ENCODE assay signal across 6 cellular contexts in the genomic region with DNA sequence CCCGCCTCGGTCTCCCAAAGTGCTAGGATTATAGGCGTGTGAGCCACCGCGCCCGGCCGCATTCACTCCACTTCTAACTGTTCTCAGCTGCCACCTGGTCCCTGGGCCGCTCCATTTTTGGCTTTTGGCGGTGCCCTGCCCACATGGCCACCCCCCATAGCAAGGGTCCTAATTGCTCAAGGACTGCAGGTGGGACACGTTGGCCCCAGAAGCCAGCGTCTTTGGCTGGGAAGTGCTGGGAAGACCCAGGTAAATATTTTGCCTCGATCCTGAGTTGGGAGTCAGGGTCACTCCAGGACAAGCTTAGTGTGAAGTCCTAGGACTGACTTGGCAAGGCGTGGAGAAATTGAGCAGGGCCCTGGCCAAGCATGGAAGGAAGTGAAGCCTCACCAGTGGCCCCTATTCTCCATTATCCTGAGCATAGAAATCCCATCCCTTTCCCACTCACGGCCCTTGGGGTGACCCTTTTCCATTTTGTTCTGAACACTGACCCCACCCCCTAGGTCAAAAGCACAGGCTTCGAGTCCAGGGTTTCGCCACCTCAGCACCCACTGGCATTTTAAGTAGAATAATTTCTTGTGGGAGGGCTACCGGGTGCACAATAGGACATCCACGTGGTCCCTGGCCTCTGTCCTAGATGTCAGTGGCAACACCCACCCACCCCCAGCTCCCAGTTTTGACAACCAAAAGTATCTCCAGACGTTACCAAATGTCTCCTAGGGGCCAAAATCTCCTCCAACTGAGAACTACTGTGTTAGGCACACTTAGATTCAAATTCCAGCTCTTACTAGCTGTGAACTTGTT. TPM values are rescaled to one million over a fixed set of nuclear protein-coding genes. Genes with fewer than 3 reads are reported as not detected.
DNase-seq lines count a peak whose midpoint lies in the region; ATAC-seq and TF ChIP-seq lines count a peak whose summit lies in the region.

No MANE protein-coding gene starts in this region.

- H3K4me1 ChIP-seq in esophagus muscularis mucosa (peaks cover 40 to 57% (median 45%) of the 10 kb centered on the region in 4 donors), stomach smooth muscle (ENCODE audit: control insufficient read depth, insufficient read depth, low read length) (peaks cover 44% of the 10 kb centered on the region)

- H3K27me3 Mint-ChIP-seq in T-helper 2 cell treated with Interferon-gamma antibody and Interleukin-4, amounts not matched to agents 5 μg/mL and 100 μg/mL, for 36 hours (ENCODE audit: low read depth), result peaks cover 5% of the 10 kb centered on the region

- H3K36me3 ChIP-seq in esophagus muscularis mucosa (peaks cover 0 to 13% (median 7%) of the 10 kb centered on the region in 4 donors), stomach smooth muscle (ENCODE audit: control insufficient read depth in 2 of 2, insufficient read depth in 2 of 2, low read length in 2 of 2) (peaks cover 1 to 3% of the 10 kb centered on the region in 2 donors)

- TF ChIP-seq POLR2A in esophagus muscularis mucosa (IDR thresholded peaks at IDR 0.05; ENCODE audit: low read depth), result no peak

- 77% methylated on average over 17 of the region's 19 CpGs for WGBS in esophagus muscularis mucosa

- H3K9me3 ChIP-seq in esophagus muscularis mucosa (no peaks in the 10 kb centered on the region), stomach smooth muscle (ENCODE audit: control insufficient read depth in 2 of 2, low read length in 2 of 2) (no peaks in the 10 kb centered on the region)

- ATAC-seq in GM21515 (IDR thresholded peaks at IDR 0.05; ENCODE audit: unreplicated experiment), result no peak
- ATAC-seq in GM21390 (IDR thresholded peaks at IDR 0.05; ENCODE audit: unreplicated experiment), result no peak

- H3K27ac ChIP-seq in esophagus muscularis mucosa (replicated peaks in 1 of 4), result peak overlapping the region; percentile 99 to 100 (median 100)
- H3K27ac ChIP-seq in stomach smooth muscle (ENCODE audit: low read length), result peak overlapping the region; percentile 99

- no peak overlapping the region for H3K4me3 ChIP-seq in esophagus muscularis mucosa
- no peak overlapping the region for H3K4me3 ChIP-seq in stomach smooth muscle (ENCODE audit: low read length in 2 of 2)

- no peak overlapping the region for H3K9ac ChIP-seq in stomach smooth muscle (ENCODE audit: low read length in 2 of 2)

- H3K4me3 Mint-ChIP-seq in T-helper 2 cell treated with Interferon-gamma antibody and Interleukin-4, amounts not matched to agents 5 μg/mL and 100 μg/mL, for 36 hours, result peak overlapping the region; percentile 98

- no peaks in the 10 kb centered on the region for H3K27me3 ChIP-seq in esophagus muscularis mucosa
- H3K27me3 ChIP-seq in stomach smooth muscle (ENCODE audit: control insufficient read depth in 1 of 2, insufficient read depth in 2 of 2, low read length in 2 of 2), result no peaks in the 10 kb centered on the region

- TF ChIP-seq EP300 in esophagus muscularis mucosa (IDR thresholded peaks at IDR 0.05), result no peak

- no peak for TF ChIP-seq CTCF in esophagus muscularis mucosa (IDR thresholded peaks at IDR 0.05)

- intact Hi-C loops in esophagus muscularis mucosa (cut with DNase I), result loop anchor here (10.0 kb wide), 1 partner anchor 154 kb away; a partner anchor contains a TSS

- peaks cover 32% of the 10 kb centered on the region for H3K4me1 Mint-ChIP-seq in T-helper 2 cell treated with Interferon-gamma antibody and Interleukin-4, amounts not matched to agents 5 μg/mL and 100 μg/mL, for 36 hours (ENCODE audit: low read depth)

- H3K27ac Mint-ChIP-seq in T-helper 2 cell treated with Interferon-gamma antibody and Interleukin-4, amounts not matched to agents 5 μg/mL and 100 μg/mL, for 36 hours, result peak overlapping the region; percentile 99

- no peak for DNase-seq in T-helper 2 cell treated with Interferon-gamma antibody and Interleukin-4, amounts not matched to agents 5 μg/mL and 100 μg/mL, for 36 hours (ENCODE audit: low spot score)
- DNase-seq in T-helper 2 cell (no peak), esophagus muscularis mucosa (ENCODE audit: extremely low spot score) (no peak)

- H3K36me3 Mint-ChIP-seq in T-helper 2 cell treated with Interferon-gamma antibody and Interleukin-4, amounts not matched to agents 5 μg/mL and 100 μg/mL, for 36 hours (ENCODE audit: low read depth), result peaks cover 5% of the 10 kb centered on the region

- no peaks in the 10 kb centered on the region for H3K9me3 Mint-ChIP-seq in T-helper 2 cell treated with Interferon-gamma antibody and Interleukin-4, amounts not matched to agents 5 μg/mL and 100 μg/mL, for 36 hours

RNA-seq across cellular contexts. Expression of a gene that starts 5.9 kb away (rescaled TPM):
- total RNA-seq in esophagus muscularis mucosa, result 10 to 100 TPM; 25.7 to 40.8 (median 32.1) TPM

RNA-seq across cellular contexts. Expression of a gene that starts 8.4 kb away (rescaled TPM):
- total RNA-seq in esophagus muscularis mucosa, result 1 to 10 TPM; 4.6 to 7.7 (median 5.5) TPM

RNA-seq across cellular contexts. Expression of a gene that starts 24.1 kb away (rescaled TPM):
- total RNA-seq in esophagus muscularis mucosa, result 1 to 10 TPM; 2.4 to 7.5 (median 3.4) TPM

RNA-seq across cellular contexts. Expression of a gene that starts 33.9 kb away (rescaled TPM):
- 100 to 1,000 TPM; 141 to 187 (median 163) TPM for total RNA-seq in esophagus muscularis mucosa

RNA-seq across cellular contexts. Expression of a gene that starts 43.3 kb away (rescaled TPM):
- total RNA-seq in esophagus muscularis mucosa, result 100 to 1,000 TPM; 177 to 464 (median 330) TPM
